In genomic region chr2:24791452-24791851, GRCh38 we compare ENCODE assay signal across 24 cellular contexts. TPM values are rescaled to one million over a fixed set of nuclear protein-coding genes. Genes with fewer than 3 reads are reported as not detected.
A peak's percentile ranks its signal among the peaks of the same experiment; 100 is the strongest.
DNase-seq lines count a peak whose midpoint lies in the region; ATAC-seq, FAIRE-seq and TF ChIP-seq lines count a peak whose summit lies in the region.
"Had no signal": no experiment of that assay in that cellular context is flagged by ENCODE, and none has a peak within 500 bp of the region (broad histone marks: within the 10 kb centered on the region; RNA-seq: fewer than 3 reads in every experiment).

No MANE protein-coding gene starts in this region.

- no peaks in the 10 kb centered on the region for H3K9me3 ChIP-seq in GM23248 (ENCODE audit: low read depth)
- no peaks in the 10 kb centered on the region for H3K9me3 ChIP-seq in PC-3 (ENCODE audit: low read length)
- no peaks in the 10 kb centered on the region for H3K9me3 ChIP-seq in hepatocyte (ENCODE audit: low read depth)
- H3K9me3 ChIP-seq: SJSA1, tibial nerve had no signal

- no TSS peak for BruUV-seq in PC-3 (replicated peaks; lab: Mats Ljungman, UMichigan)

- H2AFZ ChIP-seq in GM23248 (peak overlapping the region; percentile 84; the same call in 1 of the 2 replicates), PC-3 (ENCODE audit: low read length) (peak overlapping the region; percentile 15; the same call in 1 of the 2 replicates), hepatocyte (no peak overlapping the region)

- H3K9me2 ChIP-seq in GM23248 (ENCODE audit: insufficient read depth) (no peaks in the 10 kb centered on the region), PC-3 (replicated peaks; ENCODE audit: low read length) (no peaks in the 10 kb centered on the region), hepatocyte (replicated peaks; ENCODE audit: insufficient read depth) (no peaks in the 10 kb centered on the region)

- no peaks in the 10 kb centered on the region for H4K20me1 ChIP-seq in GM23248 (ENCODE audit: insufficient read depth)
- no peaks in the 10 kb centered on the region for H4K20me1 ChIP-seq in PC-3 (ENCODE audit: low read length)
- H4K20me1 ChIP-seq in hepatocyte (ENCODE audit: insufficient read depth, poor library complexity, severe bottlenecking), result no peaks in the 10 kb centered on the region

- H3K79me2 ChIP-seq in GM23248 (ENCODE audit: insufficient read depth) (peaks cover 30% of the 10 kb centered on the region), PC-3 (ENCODE audit: low read length) (peaks cover 36% of the 10 kb centered on the region), hepatocyte (peaks cover 32% of the 10 kb centered on the region)

- no peak overlapping the region for H3K9ac ChIP-seq in GM23248
- H3K9ac ChIP-seq in PC-3 (ENCODE audit: low read length), result peak overlapping the region; percentile 92; the same call in 1 of the 2 replicates

- ATAC-seq in PC-3, result no peak
- ATAC-seq: naive thymus-derived CD4-positive, alpha-beta T cell had no signal

- POLR2A ChIA-PET in PC-3 (lab: Charles Lee; ENCODE audit: unreplicated experiment), result interaction anchor here (0.7 kb wide), 1 partner anchor 270 kb away, joined by 3 read pairs; no protein-coding TSS in a partner anchor

- DNase-seq in GM23248 (peak; percentile 13), PC-3 (peak; percentile 13), hepatocyte (ENCODE audit: low spot score) (no peak), NCI-H2171 treated with DMSO at 0.1 percent for 48 hours (lab: John Stamatoyannopoulos, UW) (no peak), GM12891 (ENCODE audit: insufficient read length, low spot score) (no peak)
- DNase-seq in activated CD4-positive, alpha-beta T cell treated with anti-CD3 and anti-CD28 coated beads, Interleukin-2, amount 50 U/mL, for 1 hour, result no peak
- DNase-seq in activated CD4-positive, alpha-beta T cell treated with anti-CD3 and anti-CD28 coated beads, Interleukin-2, amount 50 U/mL, for 48 hours, result no peak
- DNase-seq: activated effector memory CD4-positive, alpha-beta T cell treated with anti-CD3 and anti-CD28 coated beads, Interleukin-2, amount 50 U/mL, for 16 hours; amygdala; dorsolateral prefrontal cortex; foreskin keratinocyte; GDM1; hypothalamus; kidney; naive thymus-derived CD4-positive, alpha-beta T cell; NCI-H1092; NCI-H2029; NCI-H510A; stimulated activated CD4-positive, alpha-beta T cell treated with anti-CD3 and anti-CD28 coated beads, Interleukin-1b, Interleukin-23, amount 100 ng/mL, for 48 hours; stimulated activated naive CD4-positive, alpha-beta T cell had no signal

- H3K4me1 ChIP-seq in GM23248 (ENCODE audit: insufficient read depth) (peaks cover 10% of the 10 kb centered on the region), PC-3 (ENCODE audit: insufficient read depth, low read length) (peaks cover 23% of the 10 kb centered on the region), hepatocyte (ENCODE audit: insufficient read depth) (peaks cover 4% of the 10 kb centered on the region)

- H3K4me3 ChIP-seq in GM23248, result no peak overlapping the region
- H3K4me3 ChIP-seq in PC-3 (ENCODE audit: low read length), result peak overlapping the region; percentile 76
- H3K4me3 ChIP-seq in hepatocyte, result no peak overlapping the region
- H3K4me3 ChIP-seq: SJSA1, tibial nerve had no signal

- 96 to 97% methylated on average over 5 of the region's 5 CpGs for WGBS in GM23248 (ENCODE audit: low coverage in 1 of 2, low lambda C conversion rate in 2 of 2, missing lambda C conversion rate in 2 of 2), 2 experiments
- 92% methylated on average over 5 of the region's 5 CpGs for WGBS in hepatocyte (ENCODE audit: low lambda C conversion rate, missing lambda C conversion rate)

- intact Hi-C loops in PC-3 (cut with micrococcal nuclease), result loop anchor here (5.0 kb wide), 2 partner anchors 251 to 299 kb away; partner anchors contain the start of genes EFR3B and NCOA1

- H3F3A ChIP-seq in GM23248 (ENCODE audit: insufficient read depth) (peaks cover 9% of the 10 kb centered on the region), PC-3 (ENCODE audit: low read length, unreplicated experiment) (no peaks in the 10 kb centered on the region)

- TF ChIP-seq POLR2A in GM12891 (IDR thresholded peaks at IDR 0.05; ENCODE audit: low read depth, low read length), result no peak

- no peaks in the 10 kb centered on the region for H3K27me3 ChIP-seq in GM23248 (replicated peaks; ENCODE audit: insufficient read depth)
- no peaks in the 10 kb centered on the region for H3K27me3 ChIP-seq in PC-3 (ENCODE audit: low read length)
- no peaks in the 10 kb centered on the region for H3K27me3 ChIP-seq in hepatocyte
- H3K27me3 ChIP-seq: dorsolateral prefrontal cortex, foreskin keratinocyte, SJSA1, tibial nerve had no signal

- in situ Hi-C loops in GM23248 (cut with MboI), result no loop called here

- H3K36me3 ChIP-seq in GM23248 (ENCODE audit: low read depth) (no peaks in the 10 kb centered on the region), PC-3 (ENCODE audit: low read depth, low read length) (peaks cover 6% of the 10 kb centered on the region; the same call in 1 of the 2 replicates), hepatocyte (replicated peaks; ENCODE audit: insufficient read depth, low read depth) (no peaks in the 10 kb centered on the region)

- CTCF ChIA-PET in PC-3 (lab: Charles Lee), result interaction anchor here (0.5 to 2.7 kb wide), 2 partner anchors 36 to 301 kb away, joined by 3 to 23 read pairs; no protein-coding TSS in a partner anchor

- FAIRE-seq in GM12891 (lab: Jason Lieb, UNC), result no peak
- FAIRE-seq: kidney had no signal

- TF ChIP-seq CTCF in C4-2B (conservative IDR thresholded peaks at IDR 0.05) (no peak; the same call in 1 of the 2 replicates), PC-3 (conservative IDR thresholded peaks at IDR 0.05; ENCODE audit: low read depth, low read length) (no peak), hepatocyte (IDR thresholded peaks at IDR 0.05; ENCODE audit: poor library complexity) (no peak)

- H3K27ac ChIP-seq in C4-2B (peak overlapping the region; percentile 29; the same call in 1 of the 2 replicates), GM23248 (no peak overlapping the region), PC-3 (ENCODE audit: low read length) (no peak overlapping the region), hepatocyte (no peak overlapping the region)
- H3K27ac ChIP-seq: epithelial cell of prostate, foreskin keratinocyte, SJSA1, tibial nerve had no signal

- H3K4me2 ChIP-seq in GM23248 (ENCODE audit: unreplicated experiment), result no peak overlapping the region
- peak overlapping the region; percentile 88 for H3K4me2 ChIP-seq in PC-3 (ENCODE audit: low read length)
- H3K4me2 ChIP-seq in hepatocyte, result peak overlapping the region; percentile 78

TF ChIP-seq in GM12891, 5 proteins besides CTCF, POLR2A, EP300 and RAD21:
- TF ChIP-seq TAF1 (IDR thresholded peaks at IDR 0.05; ENCODE audit: low read depth, low read length) (no peak), POLR2AphosphoS5 (IDR thresholded peaks at IDR 0.05; ENCODE audit: low read depth, low read length) (no peak), SPI1 (IDR thresholded peaks at IDR 0.05; ENCODE audit: low read depth, low read length) (no peak), PAX5 (IDR thresholded peaks at IDR 0.05; ENCODE audit: insufficient read depth, low read length, severe bottlenecking) (no peak), POU2F2 (IDR thresholded peaks at IDR 0.05; ENCODE audit: low read depth, low read length) (no peak)

RNA-seq across cellular contexts. Expression of gene PTRHD1, which starts 1.7 kb away (rescaled TPM):
- total RNA-seq in GM23248 (2014; rRNA removed; shearing (Covaris generic)), result 13.3 and 27.5 TPM in 2 replicates
- polyA plus RNA-seq in GM23248 (2016; fragmentation: Nextera tagmentation; extraction: Ambion mirVana), result 44.8 and 46.2 TPM in 2 replicates
- total RNA-seq in PC-3 (2014; rRNA removed), result 35.8 and 68.6 TPM in 2 replicates
- total RNA-seq in hepatocyte, result 40.5 and 47.8 TPM in 2 replicates
- 61.1 and 63.6 TPM in 2 replicates for polyA plus RNA-seq in hepatocyte
- polyA plus RNA-seq in GM12891 (2012; ENCODE audit: low read depth, missing spikeins), result 75.5 TPM

RNA-seq across cellular contexts. Expression of gene CENPO, which starts 1.8 kb away (rescaled TPM):
- 13.2 and 22.1 TPM in 2 replicates for total RNA-seq in GM23248 (2014; rRNA removed; shearing (Covaris generic))
- polyA plus RNA-seq in GM23248 (2016; fragmentation: Nextera tagmentation; extraction: Ambion mirVana) (12.8 and 13.3 TPM in 2 replicates), hepatocyte (5.1 and 9.7 TPM in 2 replicates)
- total RNA-seq in PC-3 (2014; rRNA removed) (41.4 and 68.5 TPM in 2 replicates), hepatocyte (8.2 and 14.6 TPM in 2 replicates)
- polyA plus RNA-seq in GM12891 (2012; ENCODE audit: low read depth, missing spikeins), result 20.3 TPM

Comparison
In these comparisons a context has a peak if more than half of its experiments do, and no peak if none do; other contexts are left out.
1. DNase-seq: peak in GM23248 (single experiment) and PC-3 (single experiment); none in hepatocyte (single experiment), NCI-H2171 treated with DMSO at 0.1 percent for 48 hours (single experiment), activated CD4-positive, alpha-beta T cell treated with anti-CD3 and anti-CD28 coated beads, Interleukin-2, amount 50 U/mL, for 1 hour (single experiment), activated CD4-positive, alpha-beta T cell treated with anti-CD3 and anti-CD28 coated beads, Interleukin-2, amount 50 U/mL, for 48 hours (0 of 2) and GM12891 (single experiment).